In genomic region chr9:115014438-115014837, GRCh38 we compare ENCODE assay signal across 10 cellular contexts.
"Had no signal": no experiment of that assay in that cellular context is flagged by ENCODE, and none has a peak within 500 bp of the region (broad histone marks: within the 10 kb centered on the region; RNA-seq: fewer than 3 reads in every experiment).

No MANE protein-coding gene starts in this region.

- H3K36me3 Mint-ChIP-seq: mesothelial cell of epicardium, neural progenitor cell had no signal

- H3K27ac ChIP-seq: body of pancreas, hepatocyte, neural progenitor cell, ovary, SJSA1, vagina, WERI-Rb-1 had no signal

- H3K9me3 ChIP-seq: body of pancreas, ovary, SJSA1, vagina had no signal

- H3K36me3 ChIP-seq: neural progenitor cell, ovary, SJSA1, vagina, WERI-Rb-1 had no signal

- H3K79me2 ChIP-seq: hepatocyte had no signal

- H3K27me3 ChIP-seq: body of pancreas, hepatocyte, neural progenitor cell, ovary, SJSA1, vagina had no signal

- H3K4me1 ChIP-seq: body of pancreas, vagina had no signal

- H3K4me2 ChIP-seq: hepatocyte, neural progenitor cell had no signal

- H3K4me1 Mint-ChIP-seq: neural progenitor cell had no signal

- H3K4me3 ChIP-seq: body of pancreas, hepatocyte, lung, neural progenitor cell, ovary, SJSA1, vagina had no signal

- H3K9me3 Mint-ChIP-seq: activated naive CD4-positive, alpha-beta T cell treated with anti-CD3 and anti-CD28 coated beads for 36 hours; mesothelial cell of epicardium; neural progenitor cell had no signal

- H3K9ac ChIP-seq: neural progenitor cell had no signal

- H2AFZ ChIP-seq: hepatocyte, neural progenitor cell had no signal

- H3K4me3 Mint-ChIP-seq: activated naive CD4-positive, alpha-beta T cell treated with anti-CD3 and anti-CD28 coated beads for 36 hours; mesothelial cell of epicardium; neural progenitor cell had no signal
